In genomic region chr1:4801192-4801924, GRCh38 we compare ENCODE assay signal across 17 cellular contexts.
DNase-seq lines count a peak whose midpoint lies in the region; ATAC-seq and TF ChIP-seq lines count a peak whose summit lies in the region.
"Had no signal": no experiment of that assay in that cellular context is flagged by ENCODE, and none has a peak within 500 bp of the region (broad histone marks: within the 10 kb centered on the region; RNA-seq: fewer than 3 reads in every experiment).

No MANE protein-coding gene starts in this region.

- ATAC-seq in gastroesophageal sphincter (peak; percentile 78), lower lobe of right lung (peak in 1 of 2 donors; percentile 62), GM18909 (IDR thresholded peaks at IDR 0.05; ENCODE audit: poor library complexity, unreplicated experiment) (no peak)
- ATAC-seq: activated CD8-positive, alpha-beta memory T cell treated with anti-CD3 and anti-CD28 coated beads, Interleukin-2, amount 10 ng/mL, durations not matched to agents 7 days and 5 days; esophagus mucosa; naive thymus-derived CD8-positive, alpha-beta T cell; stimulated activated naive CD8-positive, alpha-beta T cell treated with anti-CD3 and anti-CD28 coated beads, Interleukin-15, amount 100 ng/mL, for 72 hours had no signal

- CTCF ChIA-PET in Caco-2 (lab: Charles Lee) = no interaction called here

- peak; percentile 44 for DNase-seq in RPMI7951 (ENCODE audit: low read depth)
- peak; percentile 56 for DNase-seq in lower lobe of right lung
- DNase-seq in substantia nigra (lab: John Stamatoyannopoulos, UW) = peak in 44 of 49 donors; percentile 7 to 81 (median 57)
- DNase-seq in GDM1 (lab: John Stamatoyannopoulos, UW) = no peak
- no peak for DNase-seq in Caco-2
- no peak for DNase-seq in HuH-7 (ENCODE audit: low spot score)
- DNase-seq: activated CD4-positive, CD25-positive, alpha-beta regulatory T cell treated with anti-CD3 and anti-CD28 coated beads, Interleukin-2, amount 50 U/mL, for 72 hours; activated CD8-positive, alpha-beta memory T cell treated with anti-CD3 and anti-CD28 coated beads, Interleukin-2, amount 10 ng/mL, durations not matched to agents 7 days and 5 days; activated effector memory CD4-positive, alpha-beta T cell treated with anti-CD3 and anti-CD28 coated beads, Interleukin-2, amount 50 U/mL, for 16 hours; HCEC 1CT; naive thymus-derived CD8-positive, alpha-beta T cell; NCI-H1694; NCI-H446 treated with DMSO at 0.1 percent for 48 hours; stimulated activated naive CD8-positive, alpha-beta T cell treated with anti-CD3 and anti-CD28 coated beads, Interleukin-15, amount 100 ng/mL, for 72 hours had no signal

- H3K36me3 Mint-ChIP-seq in Caco-2 (ENCODE audit: insufficient read depth, unreplicated experiment) = no peaks in the 10 kb centered on the region
- H3K36me3 Mint-ChIP-seq: activated CD8-positive, alpha-beta memory T cell treated with anti-CD3 and anti-CD28 coated beads, Interleukin-2, amount 10 ng/mL, durations not matched to agents 7 days and 5 days had no signal

- WGBS in gastroesophageal sphincter (ENCODE audit: low coverage in 1 of 2), 2 donors = 44 to 47% methylated on average over 6 to 9 of the region's 14 CpGs

- POLR2A ChIA-PET in Caco-2 (lab: Charles Lee) = no interaction called here

- H3K4me3 ChIP-seq in gastroesophageal sphincter = no peak overlapping the region
- no peak overlapping the region for H3K4me3 ChIP-seq in lower lobe of right lung
- H3K4me3 ChIP-seq in Caco-2 (ENCODE audit: low read depth, low read length) = no peak overlapping the region

- H3K4me3 Mint-ChIP-seq in Caco-2 (ENCODE audit: unreplicated experiment) = no peak overlapping the region
- H3K4me3 Mint-ChIP-seq: activated CD8-positive, alpha-beta memory T cell treated with anti-CD3 and anti-CD28 coated beads, Interleukin-2, amount 10 ng/mL, durations not matched to agents 7 days and 5 days; naive thymus-derived CD8-positive, alpha-beta T cell; stimulated activated naive CD8-positive, alpha-beta T cell treated with anti-CD3 and anti-CD28 coated beads, Interleukin-15, amount 100 ng/mL, for 72 hours had no signal

- no peaks in the 10 kb centered on the region for H3K36me3 ChIP-seq in gastroesophageal sphincter
- H3K36me3 ChIP-seq in lower lobe of right lung = no peaks in the 10 kb centered on the region
- no peaks in the 10 kb centered on the region for H3K36me3 ChIP-seq in Caco-2 (ENCODE audit: control insufficient read depth, insufficient read depth, low read length)

- H3K9me3 ChIP-seq in gastroesophageal sphincter (peaks cover 0 to 12% (median 0%) of the 10 kb centered on the region in 3 donors), lower lobe of right lung (no peaks in the 10 kb centered on the region), Caco-2 (no peaks in the 10 kb centered on the region)

- no peak overlapping the region for H3K27ac Mint-ChIP-seq in Caco-2 (ENCODE audit: unreplicated experiment)
- H3K27ac Mint-ChIP-seq: activated CD8-positive, alpha-beta memory T cell treated with anti-CD3 and anti-CD28 coated beads, Interleukin-2, amount 10 ng/mL, durations not matched to agents 7 days and 5 days; naive thymus-derived CD8-positive, alpha-beta T cell had no signal

- no peak overlapping the region for H3K27ac ChIP-seq in gastroesophageal sphincter
- H3K27ac ChIP-seq in lower lobe of right lung = no peak overlapping the region
- no peak overlapping the region for H3K27ac ChIP-seq in substantia nigra (ENCODE audit: low read depth, low read length, poor library complexity, severe bottlenecking)

- peaks cover 6% of the 10 kb centered on the region for H3K9me3 Mint-ChIP-seq in Caco-2 (ENCODE audit: unreplicated experiment)

- TF ChIP-seq POLR2A in gastroesophageal sphincter (IDR thresholded peaks at IDR 0.05) = no peak

- no TSS peak for BruUV-seq in Caco-2 (replicated peaks; lab: Mats Ljungman, UMichigan)

- H3K4me1 ChIP-seq in gastroesophageal sphincter (no peaks in the 10 kb centered on the region), lower lobe of right lung (no peaks in the 10 kb centered on the region), Caco-2 (no peaks in the 10 kb centered on the region)

- TF ChIP-seq CTCF in gastroesophageal sphincter (IDR thresholded peaks at IDR 0.05) = no peak
- no peak for TF ChIP-seq CTCF in lower lobe of right lung (IDR thresholded peaks at IDR 0.05)
- TF ChIP-seq CTCF in Caco-2 (IDR thresholded peaks at IDR 0.05; ENCODE audit: insufficient read depth in 1 of 2, low read depth in 1 of 2, low read length in 1 of 2, severe bottlenecking in 1 of 2, unreplicated experiment in 1 of 2) = no peak

- intact Hi-C loops in lower lobe of right lung (cut with DNase I) = no loop called here
- intact Hi-C loops in Caco-2 (cut with micrococcal nuclease; ENCODE audit: unreplicated experiment) = no loop called here

- no peaks in the 10 kb centered on the region for H3K4me1 Mint-ChIP-seq in Caco-2 (ENCODE audit: low read depth, unreplicated experiment)
- H3K4me1 Mint-ChIP-seq: activated CD8-positive, alpha-beta memory T cell treated with anti-CD3 and anti-CD28 coated beads, Interleukin-2, amount 10 ng/mL, durations not matched to agents 7 days and 5 days had no signal

- H3K27me3 ChIP-seq in gastroesophageal sphincter = peaks cover 32% of the 10 kb centered on the region
- no peaks in the 10 kb centered on the region for H3K27me3 ChIP-seq in lower lobe of right lung (ENCODE audit: low read depth)
- no peaks in the 10 kb centered on the region for H3K27me3 ChIP-seq in Caco-2 (replicated peaks; ENCODE audit: control insufficient read depth, insufficient read depth, low read length)

- H3K27me3 Mint-ChIP-seq in Caco-2 (ENCODE audit: insufficient read depth, unreplicated experiment) = peaks cover 3% of the 10 kb centered on the region
- H3K27me3 Mint-ChIP-seq: activated CD8-positive, alpha-beta memory T cell treated with anti-CD3 and anti-CD28 coated beads, Interleukin-2, amount 10 ng/mL, durations not matched to agents 7 days and 5 days had no signal

- no peak for TF ChIP-seq EP300 in gastroesophageal sphincter (IDR thresholded peaks at IDR 0.05)

Comparison
In these comparisons a context has a peak if more than half of its experiments do, and no peak if none do; other contexts are left out.
1. DNase-seq: peak in RPMI7951 (single experiment), lower lobe of right lung (single experiment) and substantia nigra (44 of 49); none in GDM1 (single experiment), Caco-2 (0 of 2) and HuH-7 (single experiment).